In the genomic region with DNA sequence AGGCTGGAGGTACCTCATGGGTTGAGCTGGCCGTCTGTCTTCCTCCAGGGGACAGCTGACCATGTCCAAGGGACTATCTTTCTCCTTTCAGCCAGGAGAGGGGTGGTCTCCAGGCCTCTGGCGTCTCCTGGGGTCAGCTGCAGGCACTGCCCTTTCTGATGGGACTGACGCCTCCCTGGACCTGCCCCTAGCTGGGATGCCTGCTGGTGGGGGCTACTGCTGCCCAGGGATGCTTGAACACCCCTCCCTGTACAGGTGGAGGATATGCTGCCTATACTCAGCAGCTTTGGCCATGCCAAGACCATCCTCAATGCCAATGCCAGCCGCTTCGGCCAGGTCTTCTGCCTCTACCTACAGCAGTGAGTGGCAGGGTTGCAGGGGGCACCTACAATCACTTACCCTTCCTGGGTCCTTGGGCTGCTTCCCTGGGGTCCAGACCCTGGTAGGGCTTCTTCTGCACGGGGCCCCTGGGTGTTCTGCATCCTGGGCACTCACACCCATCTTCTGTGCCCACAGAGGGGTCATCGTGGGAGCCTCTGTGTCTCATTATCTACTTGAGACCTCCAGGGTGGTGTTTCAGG, we compare ENCODE assay signal across 18 cellular contexts. TPM values are rescaled to one million over a fixed set of nuclear protein-coding genes. Genes with fewer than 3 reads are reported as not detected.
A peak's percentile ranks its signal among the peaks of the same experiment; 100 is the strongest.
DNase-seq lines count a peak whose midpoint lies in the region; ATAC-seq, FAIRE-seq and TF ChIP-seq lines count a peak whose summit lies in the region.
"Had no signal": no experiment of that assay in that cellular context is flagged by ENCODE, and none has a peak within 500 bp of the region (broad histone marks: within the 10 kb centered on the region; RNA-seq: fewer than 3 reads in every experiment).

No MANE protein-coding gene starts in this region.

- H2AFZ ChIP-seq in HepG2 (ENCODE audit: low read length) (no peak overlapping the region), neuronal stem cell (ENCODE audit: low read length) (no peak overlapping the region)
- H2AFZ ChIP-seq: GM23338 had no signal

- H3K14ac ChIP-seq in neuronal stem cell (ENCODE audit: low read length) = no peak overlapping the region

- no peak for TF ChIP-seq EP300 in HepG2 (IDR thresholded peaks at IDR 0.05; ENCODE audit: low read depth in 2 of 2, low read length in 2 of 2)
- TF ChIP-seq EP300 in HepG2 (CRISPR knock-in tag; IDR thresholded peaks at IDR 0.05; ENCODE audit: borderline replicate concordance) = no peak

- H3K27ac ChIP-seq in HepG2 (ENCODE audit: extremely low read length, insufficient read depth, low read length) (no peak overlapping the region), right lobe of liver (no peak overlapping the region), RWPE2 (ENCODE audit: poor library complexity, severe bottlenecking) (no peak overlapping the region), neuronal stem cell (replicated peaks; ENCODE audit: low read length) (no peak overlapping the region), SJCRH30 (no peak overlapping the region)

- 57% methylated on average over 5 of the region's 7 CpGs for WGBS in HepG2 (ENCODE audit: low lambda C conversion rate)
- WGBS in right lobe of liver (ENCODE audit: insufficient coverage, low coverage, low lambda C conversion rate, missing lambda C conversion rate) = 100% methylated on average over 1 of the region's 7 CpGs
- no CpG with 5 or more reads among the region's 7 CpGs for WGBS in neuronal stem cell (ENCODE audit: extremely low coverage in 2 of 2, insufficient read length in 2 of 2, insufficient replicate concordance in 1 of 2), 2 donors

- intact Hi-C loops in HepG2 (cut with micrococcal nuclease; ENCODE audit: unreplicated experiment) = no loop called here
- intact Hi-C loops in right lobe of liver (cut with DNase I) = no loop called here

- H3K79me1 ChIP-seq in neuronal stem cell (ENCODE audit: low read depth, low read length) = peaks cover 5% of the 10 kb centered on the region

- H3K4me1 ChIP-seq in HepG2 (ENCODE audit: insufficient read depth, low read length) (peaks cover 29% of the 10 kb centered on the region), right lobe of liver (peaks cover 0 to 5% (median 0%) of the 10 kb centered on the region in 4 donors), RWPE2 (ENCODE audit: insufficient read depth, poor library complexity, severe bottlenecking) (no peaks in the 10 kb centered on the region), neuronal stem cell (ENCODE audit: control insufficient read depth in 2 of 2, insufficient read depth in 1 of 2, low read depth in 1 of 2, low read length in 2 of 2) (peaks cover 0 to 6% of the 10 kb centered on the region in 2 donors), SJCRH30 (no peaks in the 10 kb centered on the region)

- no peak overlapping the region for H3K4ac ChIP-seq in neuronal stem cell (ENCODE audit: low read length)

- DNase-seq in HepG2 (ENCODE audit: low spot score) = peak; percentile 32
- no peak for DNase-seq in right lobe of liver
- peak; percentile 69 for DNase-seq in RWPE2 (ENCODE audit: low spot score)
- no peak for DNase-seq in neuronal stem cell (ENCODE audit: low spot score)
- no peak for DNase-seq in dedifferentiated amniotic fluid mesenchymal stem cell (ENCODE audit: extremely low spot score)
- no peak for DNase-seq in SJCRH30
- DNase-seq in cortex of kidney (lab: John Stamatoyannopoulos, UW) = no peak
- DNase-seq: ACHN; CD4-positive, CD25-positive, alpha-beta regulatory T cell; DMS79; HFFc6 had no signal

- peak overlapping the region; percentile 20 for H3K18ac ChIP-seq in neuronal stem cell (ENCODE audit: low read length)

- no TSS peak for BruUV-seq in HepG2 (replicated peaks; lab: Mats Ljungman, UMichigan)

- H4K8ac ChIP-seq in neuronal stem cell (ENCODE audit: low read depth, low read length) = no peak overlapping the region

- CTCF ChIA-PET in HepG2 (lab: Yijun Ruan, JAX; ENCODE audit: low intra/inter-chr PET ratio, low total read pairs) = no interaction called here

- H4K91ac ChIP-seq in neuronal stem cell (ENCODE audit: low read depth, low read length, poor library complexity) = no peak overlapping the region

- H3K9me3 ChIP-seq in HepG2 (ENCODE audit: low read length) (no peaks in the 10 kb centered on the region), right lobe of liver (no peaks in the 10 kb centered on the region), RWPE2 (ENCODE audit: severe bottlenecking) (no peaks in the 10 kb centered on the region), neuronal stem cell (replicated peaks in 1 of 2; ENCODE audit: control insufficient read depth in 2 of 2, insufficient read depth in 1 of 2, low read depth in 1 of 2, low read length in 2 of 2) (no peaks in the 10 kb centered on the region), SJCRH30 (replicated peaks) (no peaks in the 10 kb centered on the region)
- H3K9me3 ChIP-seq: BLaER1 treated with 17β-estradiol and CSF1 and Interleukin-3, amounts not matched to agents 10 nM and 100 nM; HAP-1 had no signal

- peak overlapping the region; percentile 1 for H2BK12ac ChIP-seq in neuronal stem cell (ENCODE audit: low read length)

- in situ Hi-C loops in HepG2 (cut with HindIII; ENCODE audit: extremely low pct_ligation_motif_present, low pct_unique_long_range_greater_than_20kb) = loop anchor here (10.0 kb wide), 1 partner anchor 167 kb away; no protein-coding TSS in a partner anchor

- POLR2A ChIA-PET in HepG2 (lab: Yijun Ruan, JAX) = interaction anchor here (0.8 to 2.1 kb wide), 3 partner anchors 9 to 136 kb away, joined by 3 to 8 read pairs (median 3); no protein-coding TSS in a partner anchor

- TF ChIP-seq POLR2A in HepG2 (IDR thresholded peaks at IDR 0.05; ENCODE audit: insufficient read depth in 1 of 2, low read depth in 2 of 2, low read length in 2 of 2) (no peak), right lobe of liver (IDR thresholded peaks at IDR 0.05) (no peak)

- H3K4me3 ChIP-seq in HepG2 (replicated peaks in 1 of 3; ENCODE audit: insufficient read depth in 1 of 3, low read depth in 2 of 3, low read length in 3 of 3) (peak overlapping the region in 1 of 3 experiments; percentile 20; a peak in 1 of 6 replicates), right lobe of liver (no peak overlapping the region), RWPE2 (ENCODE audit: severe bottlenecking) (no peak overlapping the region), neuronal stem cell (ENCODE audit: low read length in 2 of 2) (peak overlapping the region in 1 of 2 donors; percentile 27), SJCRH30 (no peak overlapping the region)
- H3K4me3 ChIP-seq: GM12878, GM23338, HAP-1 had no signal

- TF ChIP-seq RAD21 in HepG2 (CRISPR knock-in tag; IDR thresholded peaks at IDR 0.05) = peak; percentile 70; the same call in 1 of the 2 replicates

- no peak overlapping the region for H3K23ac ChIP-seq in neuronal stem cell (ENCODE audit: low read depth, low read length, poor library complexity)

- peaks cover 20 to 31% of the 10 kb centered on the region in 2 experiments; a peak in 4 of 5 replicates for H3K27me3 ChIP-seq in HepG2 (ENCODE audit: control insufficient read depth in 1 of 2, insufficient read depth in 2 of 2, low read length in 2 of 2)
- no peaks in the 10 kb centered on the region for H3K27me3 ChIP-seq in right lobe of liver
- H3K27me3 ChIP-seq in RWPE2 (ENCODE audit: insufficient read depth, poor library complexity, severe bottlenecking) = no peaks in the 10 kb centered on the region
- H3K27me3 ChIP-seq in neuronal stem cell (ENCODE audit: control insufficient read depth in 3 of 3, insufficient read depth in 3 of 3, low read depth in 1 of 3, low read length in 3 of 3) = peaks cover 0 to 49% (median 21%) of the 10 kb centered on the region in 3 experiments
- peaks cover 38% of the 10 kb centered on the region for H3K27me3 ChIP-seq in SJCRH30
- H3K27me3 ChIP-seq: BLaER1 treated with 17β-estradiol and CSF1 and Interleukin-3, amounts not matched to agents 10 nM and 100 nM had no signal

- H3K9ac ChIP-seq in HepG2 (ENCODE audit: insufficient read depth, low read depth, low read length) (no peak overlapping the region), neuronal stem cell (ENCODE audit: low read depth, low read length, poor library complexity) (no peak overlapping the region)

- no peak overlapping the region for H2BK120ac ChIP-seq in neuronal stem cell (ENCODE audit: low read depth, low read length)

- H2AK5ac ChIP-seq in neuronal stem cell (ENCODE audit: low read depth, low read length) = peak overlapping the region; percentile 61

- H4K20me1 ChIP-seq in HepG2 (ENCODE audit: insufficient read depth, low read length) = no peaks in the 10 kb centered on the region

- H3K4me2 ChIP-seq in HepG2 (ENCODE audit: low read depth, low read length) = peak overlapping the region; percentile 50; the same call in 1 of the 2 replicates
- no peak overlapping the region for H3K4me2 ChIP-seq in neuronal stem cell (ENCODE audit: insufficient read depth, low read length, poor library complexity, severe bottlenecking)
- H3K4me2 ChIP-seq: GM23338 had no signal

- no peaks in the 10 kb centered on the region for H3K36me3 ChIP-seq in HepG2 (replicated peaks in 1 of 2; ENCODE audit: control insufficient read depth in 1 of 2, insufficient read depth in 2 of 2, low read length in 2 of 2)
- no peaks in the 10 kb centered on the region for H3K36me3 ChIP-seq in right lobe of liver
- H3K36me3 ChIP-seq in RWPE2 (ENCODE audit: low read depth) = no peaks in the 10 kb centered on the region
- no peaks in the 10 kb centered on the region for H3K36me3 ChIP-seq in neuronal stem cell (replicated peaks in 1 of 2; ENCODE audit: control insufficient read depth in 2 of 2, insufficient read depth in 2 of 2, low read length in 2 of 2)
- no peaks in the 10 kb centered on the region for H3K36me3 ChIP-seq in SJCRH30
- H3K36me3 ChIP-seq: HAP-1 had no signal

- no peak overlapping the region for H2BK15ac ChIP-seq in neuronal stem cell (ENCODE audit: low read length)

- H2BK5ac ChIP-seq in neuronal stem cell (ENCODE audit: low read length) = peak overlapping the region; percentile 66

- peak; percentile 37 for ATAC-seq in HepG2
- no peak for ATAC-seq in right lobe of liver
- ATAC-seq in RWPE2 (ENCODE audit: low read depth) = no peak
- ATAC-seq: GM12878, GM23338 had no signal

- TF ChIP-seq CTCF in HepG2 (CRISPR knock-in tag; IDR thresholded peaks at IDR 0.05) (peak; percentile 80), right lobe of liver (IDR thresholded peaks at IDR 0.05) (no peak), RWPE2 (IDR thresholded peaks at IDR 0.05; ENCODE audit: poor library complexity, severe bottlenecking) (no peak)

- H3K79me2 ChIP-seq in HepG2 (ENCODE audit: insufficient read depth, low read length) = no peaks in the 10 kb centered on the region

- FAIRE-seq in HepG2 (lab: Jason Lieb, UNC) = no peak
- FAIRE-seq: GM12878, GM18507 had no signal

RNA-seq across cellular contexts. Expression of a gene that starts 4.2 kb away (rescaled TPM):
- total RNA-seq in HepG2 (2016; rRNA removed; fragmentation: Illumina TruSeq; extraction: Trizol) (1.9 and 2.8 TPM in 2 replicates), right lobe of liver (100 to 1,000 TPM in 1 of 6 experiments, 10 to 100 TPM in 5; 26.4 to 104 (median 52.9) TPM)
- 0.61 and 0.79 TPM in 2 replicates for total RNA-seq in HepG2 (2016; cell fraction: cytosol; rRNA removed; fragmentation: Illumina TruSeq; extraction: Trizol; ENCODE audit: low read depth)
- total RNA-seq in HepG2 (2016; cell fraction: insoluble cytoplasmic fraction; rRNA removed; fragmentation: Illumina TruSeq; extraction: Trizol) = 1.1 and 2.7 TPM in 2 replicates
- total RNA-seq in HepG2 (2016; cell fraction: membrane; rRNA removed; fragmentation: Illumina TruSeq; extraction: Trizol) = 0.83 and 1.2 TPM in 2 replicates
- 3.0 and 3.8 TPM in 2 replicates for total RNA-seq in HepG2 (2016; cell fraction: nucleus; rRNA removed; fragmentation: Illumina TruSeq; extraction: Trizol)
- 8.1 and 11.2 TPM in 2 replicates for polyA plus RNA-seq in HepG2 (2011; rRNA removed)
- 1.6 and 2.5 TPM in 2 replicates for polyA plus RNA-seq in HepG2 (2011; cell fraction: cytosol; rRNA removed)
- polyA plus RNA-seq in HepG2 (2011; cell fraction: nucleus; rRNA removed) = 122 and 144 TPM in 2 replicates
- 9.5 and 12.7 TPM in 2 replicates for polyA plus RNA-seq in HepG2 (2012)
- 0.53 and 1.00 TPM in 2 replicates for polyA plus RNA-seq in HepG2 (2016; cell fraction: cytosol; fragmentation: Illumina TruSeq; extraction: Trizol; ENCODE audit: low read depth)
- 0.63 and 1.4 TPM in 2 replicates for polyA plus RNA-seq in HepG2 (2016; cell fraction: insoluble cytoplasmic fraction; fragmentation: Illumina TruSeq; extraction: Trizol; ENCODE audit: low read depth)
- 0.49 and 0.86 TPM in 2 replicates for polyA plus RNA-seq in HepG2 (2016; cell fraction: membrane; fragmentation: Illumina TruSeq; extraction: Trizol; ENCODE audit: low read depth)
- polyA plus RNA-seq in HepG2 (2016; cell fraction: nucleus; fragmentation: Illumina TruSeq; extraction: Trizol; ENCODE audit: insufficient read depth, low read depth) = 12.0 and 13.6 TPM in 2 replicates
- polyA minus RNA-seq in HepG2 (2011; rRNA and poly(A)+ RNA removed; ENCODE audit: low replicate concordance) = 7.2 and 13.2 TPM in 2 replicates
- polyA minus RNA-seq in HepG2 (2011; cell fraction: cytosol; rRNA and poly(A)+ RNA removed) = 3.0 and 6.8 TPM in 2 replicates
- polyA minus RNA-seq in HepG2 (2011; cell fraction: nucleus; rRNA and poly(A)+ RNA removed) = 16.5 and 25.7 TPM in 2 replicates
- 8.5 TPM for polyA plus RNA-seq in neuronal stem cell (2013, experiment 1 of 2)
- polyA plus RNA-seq in neuronal stem cell (2013, experiment 2 of 2) = 8.9 TPM
- 0.02 TPM in 1 of 2 replicates, not detected in the other for total RNA-seq in SJCRH30 (2014; rRNA removed; shearing (Covaris generic))

RNA-seq across cellular contexts. Expression of a gene that starts 41.4 kb away (rescaled TPM):
- total RNA-seq in HepG2 (2016; rRNA removed; fragmentation: Illumina TruSeq; extraction: Trizol) (not detected in 2 replicates), right lobe of liver (under 1 TPM in 5 of 6 experiments, not detected in 1; 0.06 to 0.78 (median 0.29) TPM)
- total RNA-seq in HepG2 (2016; cell fraction: cytosol; rRNA removed; fragmentation: Illumina TruSeq; extraction: Trizol; ENCODE audit: low read depth) = not detected in 2 replicates
- 0.09 TPM in 1 of 2 replicates, not detected in the other for total RNA-seq in HepG2 (2016; cell fraction: insoluble cytoplasmic fraction; rRNA removed; fragmentation: Illumina TruSeq; extraction: Trizol)
- total RNA-seq in HepG2 (2016; cell fraction: membrane; rRNA removed; fragmentation: Illumina TruSeq; extraction: Trizol) = not detected in 2 replicates
- total RNA-seq in HepG2 (2016; cell fraction: nucleus; rRNA removed; fragmentation: Illumina TruSeq; extraction: Trizol) = not detected in 2 replicates
- polyA plus RNA-seq in HepG2 (2011; rRNA removed) = 0.05 TPM in 1 of 2 replicates, not detected in the other
- polyA plus RNA-seq in HepG2 (2011; cell fraction: cytosol; rRNA removed) = 0.05 TPM in 1 of 2 replicates, not detected in the other
- polyA plus RNA-seq in HepG2 (2011; cell fraction: nucleus; rRNA removed) = 0.35 and 0.80 TPM in 2 replicates
- 0.20 and 0.48 TPM in 2 replicates for polyA plus RNA-seq in HepG2 (2012)
- polyA plus RNA-seq in HepG2 (2016; cell fraction: cytosol; fragmentation: Illumina TruSeq; extraction: Trizol; ENCODE audit: low read depth) = not detected in 2 replicates
- polyA plus RNA-seq in HepG2 (2016; cell fraction: insoluble cytoplasmic fraction; fragmentation: Illumina TruSeq; extraction: Trizol; ENCODE audit: low read depth) = 0.14 TPM in 1 of 2 replicates, not detected in the other
- polyA plus RNA-seq in HepG2 (2016; cell fraction: membrane; fragmentation: Illumina TruSeq; extraction: Trizol; ENCODE audit: low read depth) = not detected in 2 replicates
- not detected in 2 replicates for polyA plus RNA-seq in HepG2 (2016; cell fraction: nucleus; fragmentation: Illumina TruSeq; extraction: Trizol; ENCODE audit: insufficient read depth, low read depth)
- not detected in 2 replicates for polyA minus RNA-seq in HepG2 (2011; rRNA and poly(A)+ RNA removed; ENCODE audit: low replicate concordance)
- polyA minus RNA-seq in HepG2 (2011; cell fraction: cytosol; rRNA and poly(A)+ RNA removed) = not detected in 2 replicates
- polyA minus RNA-seq in HepG2 (2011; cell fraction: nucleus; rRNA and poly(A)+ RNA removed) = 0.26 TPM in 1 of 2 replicates, not detected in the other
- not detected for polyA plus RNA-seq in neuronal stem cell (2013, experiment 1 of 2)
- polyA plus RNA-seq in neuronal stem cell (2013, experiment 2 of 2) = not detected
- 0.14 and 0.18 TPM in 2 replicates for total RNA-seq in SJCRH30 (2014; rRNA removed; shearing (Covaris generic))
- total RNA-seq: G401, GM12878, GM23338, HT1080 had no signal

Comparison
In these comparisons a context has a peak if more than half of its experiments do, and no peak if none do; other contexts are left out.
1. DNase-seq: peak in HepG2 (single experiment) and RWPE2 (single experiment); none in right lobe of liver (0 of 3), neuronal stem cell (single experiment), dedifferentiated amniotic fluid mesenchymal stem cell (single experiment), SJCRH30 (0 of 2) and cortex of kidney (single experiment).
2. RNA of a gene that starts 4.2 kb away (total RNA-seq): 26.4 to 104 TPM in right lobe of liver; 0.61 to 3.8 TPM in HepG2 and 0.02 TPM in SJCRH30; every median in the first group is over 4 times any median in the second.